17 cellular contexts compared by ENCODE assay signal in genomic region chr13:60379837-60380236, GRCh38. TPM values are rescaled to one million over a fixed set of nuclear protein-coding genes. Genes with fewer than 3 reads are reported as not detected.
DNase-seq lines count a peak whose midpoint lies in the region; ATAC-seq and TF ChIP-seq lines count a peak whose summit lies in the region.
"Had no signal": no experiment of that assay in that cellular context is flagged by ENCODE, and none has a peak within 500 bp of the region (broad histone marks: within the 10 kb centered on the region; RNA-seq: fewer than 3 reads in every experiment).

No MANE protein-coding gene starts in this region.

- ATAC-seq in HG02588 (IDR thresholded peaks at IDR 0.05; ENCODE audit: unreplicated experiment) (no peak), HG02970 (IDR thresholded peaks at IDR 0.05; ENCODE audit: low FRiP score, unreplicated experiment) (no peak)
- ATAC-seq: upper lobe of right lung had no signal

- no peaks in the 10 kb centered on the region for H3K9me3 ChIP-seq in breast epithelium
- no peaks in the 10 kb centered on the region for H3K9me3 ChIP-seq in endodermal cell (ENCODE audit: control insufficient read depth, low read length)
- H3K9me3 ChIP-seq: upper lobe of right lung had no signal

- H3K27me3 Mint-ChIP-seq in MCF 10A (ENCODE audit: insufficient read depth, unreplicated experiment), result peaks cover under 1% of the 10 kb centered on the region
- H3K27me3 Mint-ChIP-seq in endodermal cell (ENCODE audit: insufficient read depth), result peaks cover 3% of the 10 kb centered on the region

- CTCF ChIA-PET in MCF 10A (lab: Yijun Ruan, JAX), result interaction anchor here (0.5 kb wide), 1 partner anchor 570 kb away, joined by 5 read pairs; no protein-coding TSS in a partner anchor

- no TSS peak for BruUV-seq in MCF 10A (replicated peaks; lab: Mats Ljungman, UMichigan)

- no peaks in the 10 kb centered on the region for H3K27me3 ChIP-seq in breast epithelium
- H3K27me3 ChIP-seq in endodermal cell (ENCODE audit: control insufficient read depth, insufficient read depth, low read length, poor library complexity, severe bottlenecking), result peaks cover 3% of the 10 kb centered on the region
- H3K27me3 ChIP-seq: upper lobe of right lung had no signal

- H3K27ac ChIP-seq in breast epithelium (no peak overlapping the region), endodermal cell (ENCODE audit: low read depth, low read length) (no peak overlapping the region)
- H3K27ac ChIP-seq: parathyroid adenoma, upper lobe of right lung had no signal

- TF ChIP-seq POLR2A in breast epithelium (IDR thresholded peaks at IDR 0.05), result no peak

- H3K4me3 Mint-ChIP-seq in MCF 10A (ENCODE audit: unreplicated experiment) (no peak overlapping the region), endodermal cell (no peak overlapping the region)
- H3K4me3 Mint-ChIP-seq: activated B cell treated with CpG ODN at 0.5 μM for 24 hours, IgD-negative memory B cell had no signal

- POLR2A ChIA-PET in MCF 10A (lab: Yijun Ruan, JAX), result no interaction called here

- H3K36me3 Mint-ChIP-seq in MCF 10A (ENCODE audit: insufficient read depth, unreplicated experiment) (no peaks in the 10 kb centered on the region), endodermal cell (ENCODE audit: low read depth) (no peaks in the 10 kb centered on the region)
- H3K36me3 Mint-ChIP-seq: IgD-negative memory B cell had no signal

- H3K36me3 ChIP-seq in breast epithelium (no peaks in the 10 kb centered on the region), endodermal cell (ENCODE audit: control insufficient read depth, insufficient read depth, low read length) (no peaks in the 10 kb centered on the region)
- H3K36me3 ChIP-seq: upper lobe of right lung had no signal

- DNase-seq in MCF 10A (ENCODE audit: unreplicated experiment) (peak; percentile 9), breast epithelium (ENCODE audit: low spot score in 2 of 2) (no peak), Kasumi-1 (lab: John Stamatoyannopoulos, UW) (peak; percentile 9 to 18), endodermal cell (no peak), GDM1 (lab: John Stamatoyannopoulos, UW) (no peak)
- DNase-seq in stimulated activated CD4-positive, alpha-beta T cell treated with anti-CD3 and anti-CD28 coated beads, Interleukin-4, amount 100 ng/mL, for 1 hour, result no peak
- DNase-seq: activated B cell treated with CpG ODN at 0.5 μM for 24 hours; activated T-cell treated with anti-CD3 and anti-CD28 coated beads for 4 hours; cortex of kidney; DMS79; NCI-H1694; stimulated activated CD8-positive, alpha-beta memory T cell treated with anti-CD3 and anti-CD28 coated beads, Interleukin-4, amount 100 ng/mL, for 48 hours; upper lobe of right lung had no signal

- 100% methylated on average over 1 of the region's 1 CpG; no CpG with 5 or more reads in 1 of the 2 experiments for WGBS in endodermal cell (ENCODE audit: insufficient coverage in 1 of 2, insufficient read length in 1 of 2), 2 experiments

- H3K4me1 Mint-ChIP-seq in MCF 10A (ENCODE audit: insufficient read depth, unreplicated experiment) (no peaks in the 10 kb centered on the region), endodermal cell (peaks cover 16% of the 10 kb centered on the region)
- H3K4me1 Mint-ChIP-seq: activated B cell treated with CpG ODN at 0.5 μM for 24 hours, IgD-negative memory B cell had no signal

- H3K9me3 Mint-ChIP-seq in MCF 10A (ENCODE audit: unreplicated experiment) (no peaks in the 10 kb centered on the region), endodermal cell (peaks cover 6% of the 10 kb centered on the region)
- H3K9me3 Mint-ChIP-seq: activated B cell treated with CpG ODN at 0.5 μM for 24 hours had no signal

- H3K9ac ChIP-seq in endodermal cell (ENCODE audit: extremely low read depth, low read length, poor library complexity, severe bottlenecking), result no peak overlapping the region
- H3K9ac ChIP-seq: parathyroid adenoma had no signal

- H3K4me1 ChIP-seq in breast epithelium (no peaks in the 10 kb centered on the region), endodermal cell (ENCODE audit: control insufficient read depth, insufficient read depth, low read length) (no peaks in the 10 kb centered on the region)
- H3K4me1 ChIP-seq: parathyroid adenoma, upper lobe of right lung had no signal

- intact Hi-C loops in MCF 10A (cut with micrococcal nuclease) (no loop called here), breast epithelium (cut with DNase I; ENCODE audit: low total_unique reads) (no loop called here)

- H3K4me3 ChIP-seq in breast epithelium, result no peak overlapping the region
- H3K4me3 ChIP-seq in endodermal cell (ENCODE audit: low read length), result no peak overlapping the region
- H3K4me3 ChIP-seq: upper lobe of right lung had no signal

- TF ChIP-seq CTCF in MCF 10A (IDR thresholded peaks at IDR 0.05; ENCODE audit: unreplicated experiment) (no peak), breast epithelium (IDR thresholded peaks at IDR 0.05) (no peak), endodermal cell (conservative IDR thresholded peaks at IDR 0.05) (peak; percentile 72)

- no peak overlapping the region for H3K27ac Mint-ChIP-seq in MCF 10A (ENCODE audit: low read depth, unreplicated experiment)
- H3K27ac Mint-ChIP-seq in endodermal cell, result no peak overlapping the region
- H3K27ac Mint-ChIP-seq: activated B cell treated with CpG ODN at 0.5 μM for 24 hours, IgD-negative memory B cell had no signal

RNA-seq across cellular contexts. Expression of gene TDRD3, which starts 17.2 kb away (rescaled TPM):
- 13.6 and 21.4 TPM in 2 replicates for total RNA-seq in MCF 10A (2022)
- 10 to 100 TPM; 30.6 to 52.1 (median 32.1) TPM for total RNA-seq in breast epithelium
- 10 to 100 TPM; 25.3 to 36.1 TPM for total RNA-seq in endodermal cell
- polyA plus RNA-seq in endodermal cell (2013, experiment 1 of 2), result 24.7 TPM
- polyA plus RNA-seq in endodermal cell (2013, experiment 2 of 2), result 23.7 TPM

Comparison
In these comparisons a context has a peak if more than half of its experiments do, and no peak if none do; other contexts are left out.
1. DNase-seq: peak in MCF 10A (single experiment) and Kasumi-1 (2 of 2); none in breast epithelium (0 of 2), endodermal cell (single experiment), GDM1 (single experiment) and stimulated activated CD4-positive, alpha-beta T cell treated with anti-CD3 and anti-CD28 coated beads, Interleukin-4, amount 100 ng/mL, for 1 hour (single experiment).